In the genomic region with DNA sequence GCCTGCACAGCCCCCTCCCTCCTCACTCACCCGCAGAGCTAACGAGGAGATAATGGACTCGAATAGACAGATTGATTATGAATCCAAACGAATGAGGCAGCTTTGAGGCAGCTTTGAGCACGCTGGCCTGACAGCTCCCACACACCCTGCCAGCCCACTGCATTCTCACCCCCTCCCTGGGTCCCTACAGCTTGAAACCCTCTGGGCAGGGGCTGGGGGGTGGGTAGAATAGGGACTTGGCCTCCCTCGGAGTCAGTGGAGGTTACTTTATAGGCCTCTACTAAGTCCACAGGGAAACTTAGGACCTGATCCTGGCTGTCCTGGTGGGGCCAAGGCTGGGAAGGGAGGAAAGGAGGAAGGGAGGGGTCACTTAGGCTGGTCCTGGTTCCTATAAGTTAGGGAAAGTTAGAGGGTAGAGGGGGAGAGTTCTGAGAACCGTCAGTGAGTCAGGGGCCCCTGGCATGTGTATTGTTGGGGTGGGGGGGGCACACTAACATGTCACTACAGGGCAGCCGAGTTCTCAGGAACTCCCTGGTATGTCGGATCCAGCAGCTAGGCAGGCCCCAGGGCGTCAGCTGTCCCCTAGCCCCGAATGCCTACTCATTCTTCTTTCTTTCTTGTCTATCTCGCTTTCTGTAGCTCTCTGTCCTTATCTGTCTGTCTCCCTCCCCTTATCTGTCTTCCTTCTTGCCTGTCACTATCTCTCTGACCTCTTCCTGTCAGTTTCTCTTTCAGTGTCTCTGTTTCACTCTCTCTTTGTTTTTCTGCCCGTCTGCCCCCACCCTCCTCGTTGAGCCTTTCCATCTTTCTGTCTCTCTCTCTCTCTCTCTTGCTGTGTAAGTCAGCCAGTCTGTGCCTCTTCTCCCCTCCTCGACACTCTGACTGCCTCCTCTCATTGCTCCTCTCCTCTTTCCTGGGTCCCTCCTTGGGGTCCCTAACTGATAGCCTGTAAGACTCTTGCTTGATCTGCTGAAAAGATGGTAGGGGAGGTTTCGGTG, we compare ENCODE assay signal across 1 cellular context.
TF ChIP-seq lines count a peak whose summit lies in the region.

No MANE protein-coding gene starts in this region.

TF ChIP-seq in K562, 482 proteins besides CTCF, POLR2A, EP300 and RAD21 (continued from another document and continues in another):
- TF ChIP-seq, protein P1, sequence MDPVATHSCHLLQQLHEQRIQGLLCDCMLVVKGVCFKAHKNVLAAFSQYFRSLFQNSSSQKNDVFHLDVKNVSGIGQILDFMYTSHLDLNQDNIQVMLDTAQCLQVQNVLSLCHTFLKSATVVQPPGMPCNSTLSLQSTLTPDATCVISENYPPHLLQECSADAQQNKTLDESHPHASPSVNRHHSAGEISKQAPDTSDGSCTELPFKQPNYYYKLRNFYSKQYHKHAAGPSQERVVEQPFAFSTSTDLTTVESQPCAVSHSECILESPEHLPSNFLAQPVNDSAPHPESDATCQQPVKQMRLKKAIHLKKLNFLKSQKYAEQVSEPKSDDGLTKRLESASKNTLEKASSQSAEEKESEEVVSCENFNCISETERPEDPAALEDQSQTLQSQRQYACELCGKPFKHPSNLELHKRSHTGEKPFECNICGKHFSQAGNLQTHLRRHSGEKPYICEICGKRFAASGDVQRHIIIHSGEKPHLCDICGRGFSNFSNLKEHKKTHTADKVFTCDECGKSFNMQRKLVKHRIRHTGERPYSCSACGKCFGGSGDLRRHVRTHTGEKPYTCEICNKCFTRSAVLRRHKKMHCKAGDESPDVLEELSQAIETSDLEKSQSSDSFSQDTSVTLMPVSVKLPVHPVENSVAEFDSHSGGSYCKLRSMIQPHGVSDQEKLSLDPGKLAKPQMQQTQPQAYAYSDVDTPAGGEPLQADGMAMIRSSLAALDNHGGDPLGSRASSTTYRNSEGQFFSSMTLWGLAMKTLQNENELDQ (CRISPR knock-in tag; IDR thresholded peaks at IDR 0.05; ENCODE audit: borderline replicate concordance): no peak
- TF ChIP-seq ZFPM2 (CRISPR knock-in tag; IDR thresholded peaks at IDR 0.05): no peak
- TF ChIP-seq ARID2 (IDR thresholded peaks at IDR 0.05): peak; percentile 24; the same call in 1 of the 2 replicates
- TF ChIP-seq, protein P2, sequence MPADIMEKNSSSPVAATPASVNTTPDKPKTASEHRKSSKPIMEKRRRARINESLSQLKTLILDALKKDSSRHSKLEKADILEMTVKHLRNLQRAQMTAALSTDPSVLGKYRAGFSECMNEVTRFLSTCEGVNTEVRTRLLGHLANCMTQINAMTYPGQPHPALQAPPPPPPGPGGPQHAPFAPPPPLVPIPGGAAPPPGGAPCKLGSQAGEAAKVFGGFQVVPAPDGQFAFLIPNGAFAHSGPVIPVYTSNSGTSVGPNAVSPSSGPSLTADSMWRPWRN (IDR thresholded peaks at IDR 0.05; ENCODE audit: low read depth): peak; percentile 34; the same call in 1 of the 2 replicates
- no peak for TF ChIP-seq SUPT5H (IDR thresholded peaks at IDR 0.05)
- no peak for TF ChIP-seq EWSR1 (IDR thresholded peaks at IDR 0.05; ENCODE audit: borderline replicate concordance, low read depth, partially characterized antibody)
- TF ChIP-seq GTF2E2 (tag; IDR thresholded peaks at IDR 0.05): no peak
- no peak for TF ChIP-seq SLC30A9 (CRISPR knock-in tag; IDR thresholded peaks at IDR 0.05)
- TF ChIP-seq, protein P3, sequence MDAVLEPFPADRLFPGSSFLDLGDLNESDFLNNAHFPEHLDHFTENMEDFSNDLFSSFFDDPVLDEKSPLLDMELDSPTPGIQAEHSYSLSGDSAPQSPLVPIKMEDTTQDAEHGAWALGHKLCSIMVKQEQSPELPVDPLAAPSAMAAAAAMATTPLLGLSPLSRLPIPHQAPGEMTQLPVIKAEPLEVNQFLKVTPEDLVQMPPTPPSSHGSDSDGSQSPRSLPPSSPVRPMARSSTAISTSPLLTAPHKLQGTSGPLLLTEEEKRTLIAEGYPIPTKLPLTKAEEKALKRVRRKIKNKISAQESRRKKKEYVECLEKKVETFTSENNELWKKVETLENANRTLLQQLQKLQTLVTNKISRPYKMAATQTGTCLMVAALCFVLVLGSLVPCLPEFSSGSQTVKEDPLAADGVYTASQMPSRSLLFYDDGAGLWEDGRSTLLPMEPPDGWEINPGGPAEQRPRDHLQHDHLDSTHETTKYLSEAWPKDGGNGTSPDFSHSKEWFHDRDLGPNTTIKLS (IDR thresholded peaks at IDR 0.05; ENCODE audit: borderline replicate concordance, low read depth): no peak
- no peak for TF ChIP-seq MYNN (IDR thresholded peaks at IDR 0.05)
- TF ChIP-seq MYNN (CRISPR knock-in tag; IDR thresholded peaks at IDR 0.05): no peak
- no peak for TF ChIP-seq ZNF436 (CRISPR knock-in tag; IDR thresholded peaks at IDR 0.05)
- TF ChIP-seq, protein P4, sequence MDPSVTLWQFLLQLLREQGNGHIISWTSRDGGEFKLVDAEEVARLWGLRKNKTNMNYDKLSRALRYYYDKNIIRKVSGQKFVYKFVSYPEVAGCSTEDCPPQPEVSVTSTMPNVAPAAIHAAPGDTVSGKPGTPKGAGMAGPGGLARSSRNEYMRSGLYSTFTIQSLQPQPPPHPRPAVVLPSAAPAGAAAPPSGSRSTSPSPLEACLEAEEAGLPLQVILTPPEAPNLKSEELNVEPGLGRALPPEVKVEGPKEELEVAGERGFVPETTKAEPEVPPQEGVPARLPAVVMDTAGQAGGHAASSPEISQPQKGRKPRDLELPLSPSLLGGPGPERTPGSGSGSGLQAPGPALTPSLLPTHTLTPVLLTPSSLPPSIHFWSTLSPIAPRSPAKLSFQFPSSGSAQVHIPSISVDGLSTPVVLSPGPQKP (CRISPR knock-in tag; IDR thresholded peaks at IDR 0.05): no peak
- no peak for TF ChIP-seq ZNF561 (CRISPR knock-in tag; conservative IDR thresholded peaks at IDR 0.05)
- TF ChIP-seq PHF21A (IDR thresholded peaks at IDR 0.05; ENCODE audit: borderline replicate concordance, low read depth): peak; percentile 46; the same call in 1 of the 2 replicates
- no peak for TF ChIP-seq ZNF589 (CRISPR knock-in tag; IDR thresholded peaks at IDR 0.05; ENCODE audit: low read depth)
- TF ChIP-seq MTF1 (CRISPR knock-in tag; IDR thresholded peaks at IDR 0.05; ENCODE audit: borderline replicate concordance): no peak
- TF ChIP-seq, protein P5, sequence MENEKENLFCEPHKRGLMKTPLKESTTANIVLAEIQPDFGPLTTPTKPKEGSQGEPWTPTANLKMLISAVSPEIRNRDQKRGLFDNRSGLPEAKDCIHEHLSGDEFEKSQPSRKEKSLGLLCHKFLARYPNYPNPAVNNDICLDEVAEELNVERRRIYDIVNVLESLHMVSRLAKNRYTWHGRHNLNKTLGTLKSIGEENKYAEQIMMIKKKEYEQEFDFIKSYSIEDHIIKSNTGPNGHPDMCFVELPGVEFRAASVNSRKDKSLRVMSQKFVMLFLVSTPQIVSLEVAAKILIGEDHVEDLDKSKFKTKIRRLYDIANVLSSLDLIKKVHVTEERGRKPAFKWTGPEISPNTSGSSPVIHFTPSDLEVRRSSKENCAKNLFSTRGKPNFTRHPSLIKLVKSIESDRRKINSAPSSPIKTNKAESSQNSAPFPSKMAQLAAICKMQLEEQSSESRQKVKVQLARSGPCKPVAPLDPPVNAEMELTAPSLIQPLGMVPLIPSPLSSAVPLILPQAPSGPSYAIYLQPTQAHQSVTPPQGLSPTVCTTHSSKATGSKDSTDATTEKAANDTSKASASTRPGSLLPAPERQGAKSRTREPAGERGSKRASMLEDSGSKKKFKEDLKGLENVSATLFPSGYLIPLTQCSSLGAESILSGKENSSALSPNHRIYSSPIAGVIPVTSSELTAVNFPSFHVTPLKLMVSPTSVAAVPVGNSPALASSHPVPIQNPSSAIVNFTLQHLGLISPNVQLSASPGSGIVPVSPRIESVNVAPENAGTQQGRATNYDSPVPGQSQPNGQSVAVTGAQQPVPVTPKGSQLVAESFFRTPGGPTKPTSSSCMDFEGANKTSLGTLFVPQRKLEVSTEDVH (IDR thresholded peaks at IDR 0.05; ENCODE audit: low read depth, partially characterized antibody): peak; percentile 39
- peak; percentile 86 for TF ChIP-seq NFE2 (IDR thresholded peaks at IDR 0.05; ENCODE audit: low read depth)
- peak; percentile 47; the same call in 1 of the 2 replicates for TF ChIP-seq SMARCA5 (IDR thresholded peaks at IDR 0.05)
- no peak for TF ChIP-seq SNIP1 (IDR thresholded peaks at IDR 0.05; ENCODE audit: low read depth)
- TF ChIP-seq RCOR1 (IDR thresholded peaks at IDR 0.05; ENCODE audit: borderline replicate concordance in 1 of 2, low read depth in 2 of 2, low read length in 2 of 2): peak in 1 of 2 experiments; percentile 95; a peak in 2 of 4 replicates
- TF ChIP-seq CCAR2 (IDR thresholded peaks at IDR 0.05; ENCODE audit: low read depth, low read length): no peak
- no peak for TF ChIP-seq HNRNPL (IDR thresholded peaks at IDR 0.05; ENCODE audit: low read depth, low read length)
- TF ChIP-seq, protein P6, sequence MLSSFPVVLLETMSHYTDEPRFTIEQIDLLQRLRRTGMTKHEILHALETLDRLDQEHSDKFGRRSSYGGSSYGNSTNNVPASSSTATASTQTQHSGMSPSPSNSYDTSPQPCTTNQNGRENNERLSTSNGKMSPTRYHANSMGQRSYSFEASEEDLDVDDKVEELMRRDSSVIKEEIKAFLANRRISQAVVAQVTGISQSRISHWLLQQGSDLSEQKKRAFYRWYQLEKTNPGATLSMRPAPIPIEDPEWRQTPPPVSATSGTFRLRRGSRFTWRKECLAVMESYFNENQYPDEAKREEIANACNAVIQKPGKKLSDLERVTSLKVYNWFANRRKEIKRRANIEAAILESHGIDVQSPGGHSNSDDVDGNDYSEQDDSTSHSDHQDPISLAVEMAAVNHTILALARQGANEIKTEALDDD (IDR thresholded peaks at IDR 0.05): no peak
- no peak for TF ChIP-seq SREBF1 (IDR thresholded peaks at IDR 0.05; ENCODE audit: borderline replicate concordance, low read depth, low read length)
- no peak for TF ChIP-seq CBX1 (IDR thresholded peaks at IDR 0.05; ENCODE audit: low read depth)
- TF ChIP-seq, protein P7, sequence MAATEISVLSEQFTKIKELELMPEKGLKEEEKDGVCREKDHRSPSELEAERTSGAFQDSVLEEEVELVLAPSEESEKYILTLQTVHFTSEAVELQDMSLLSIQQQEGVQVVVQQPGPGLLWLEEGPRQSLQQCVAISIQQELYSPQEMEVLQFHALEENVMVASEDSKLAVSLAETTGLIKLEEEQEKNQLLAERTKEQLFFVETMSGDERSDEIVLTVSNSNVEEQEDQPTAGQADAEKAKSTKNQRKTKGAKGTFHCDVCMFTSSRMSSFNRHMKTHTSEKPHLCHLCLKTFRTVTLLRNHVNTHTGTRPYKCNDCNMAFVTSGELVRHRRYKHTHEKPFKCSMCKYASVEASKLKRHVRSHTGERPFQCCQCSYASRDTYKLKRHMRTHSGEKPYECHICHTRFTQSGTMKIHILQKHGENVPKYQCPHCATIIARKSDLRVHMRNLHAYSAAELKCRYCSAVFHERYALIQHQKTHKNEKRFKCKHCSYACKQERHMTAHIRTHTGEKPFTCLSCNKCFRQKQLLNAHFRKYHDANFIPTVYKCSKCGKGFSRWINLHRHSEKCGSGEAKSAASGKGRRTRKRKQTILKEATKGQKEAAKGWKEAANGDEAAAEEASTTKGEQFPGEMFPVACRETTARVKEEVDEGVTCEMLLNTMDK (IDR thresholded peaks at IDR 0.05; ENCODE audit: borderline replicate concordance, insufficient read depth, low read depth, low read length, poor library complexity, severe bottlenecking): no peak
- TF ChIP-seq ELF2 (CRISPR knock-in tag; IDR thresholded peaks at IDR 0.05): no peak
- TF ChIP-seq ZNF217 (CRISPR knock-in tag; IDR thresholded peaks at IDR 0.05): no peak
- no peak for TF ChIP-seq ZNF444 (CRISPR knock-in tag; IDR thresholded peaks at IDR 0.05)
- TF ChIP-seq, protein P8, sequence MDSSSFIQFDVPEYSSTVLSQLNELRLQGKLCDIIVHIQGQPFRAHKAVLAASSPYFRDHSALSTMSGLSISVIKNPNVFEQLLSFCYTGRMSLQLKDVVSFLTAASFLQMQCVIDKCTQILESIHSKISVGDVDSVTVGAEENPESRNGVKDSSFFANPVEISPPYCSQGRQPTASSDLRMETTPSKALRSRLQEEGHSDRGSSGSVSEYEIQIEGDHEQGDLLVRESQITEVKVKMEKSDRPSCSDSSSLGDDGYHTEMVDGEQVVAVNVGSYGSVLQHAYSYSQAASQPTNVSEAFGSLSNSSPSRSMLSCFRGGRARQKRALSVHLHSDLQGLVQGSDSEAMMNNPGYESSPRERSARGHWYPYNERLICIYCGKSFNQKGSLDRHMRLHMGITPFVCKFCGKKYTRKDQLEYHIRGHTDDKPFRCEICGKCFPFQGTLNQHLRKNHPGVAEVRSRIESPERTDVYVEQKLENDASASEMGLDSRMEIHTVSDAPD (CRISPR knock-in tag; IDR thresholded peaks at IDR 0.05): no peak
- no peak for TF ChIP-seq NR2C1 (IDR thresholded peaks at IDR 0.05)
- peak; percentile 59; the same call in 1 of the 2 replicates for TF ChIP-seq NR2C1 (tag; IDR thresholded peaks at IDR 0.05)
- TF ChIP-seq TCF7L2 (IDR thresholded peaks at IDR 0.05; ENCODE audit: low read depth, low read length): no peak
- TF ChIP-seq NFE2L1 (tag; IDR thresholded peaks at IDR 0.05; ENCODE audit: borderline replicate concordance, low read depth): no peak
- TF ChIP-seq POLR2H (tag; IDR thresholded peaks at IDR 0.05; ENCODE audit: low read depth): no peak
- TF ChIP-seq KLF16 (IDR thresholded peaks at IDR 0.05): peak; percentile 65; the same call in 1 of the 2 replicates
- TF ChIP-seq NR3C1 (CRISPR knock-in tag; IDR thresholded peaks at IDR 0.05): no peak
- TF ChIP-seq ZZZ3 (IDR thresholded peaks at IDR 0.05): no peak
- no peak for TF ChIP-seq ZNF778 (CRISPR knock-in tag; IDR thresholded peaks at IDR 0.05)
- peak; percentile 60 for TF ChIP-seq GABPA (tag; conservative IDR thresholded peaks at IDR 0.05; ENCODE audit: low read depth)
- peak; percentile 97 for TF ChIP-seq BCOR (IDR thresholded peaks at IDR 0.05)
- TF ChIP-seq, protein P9, sequence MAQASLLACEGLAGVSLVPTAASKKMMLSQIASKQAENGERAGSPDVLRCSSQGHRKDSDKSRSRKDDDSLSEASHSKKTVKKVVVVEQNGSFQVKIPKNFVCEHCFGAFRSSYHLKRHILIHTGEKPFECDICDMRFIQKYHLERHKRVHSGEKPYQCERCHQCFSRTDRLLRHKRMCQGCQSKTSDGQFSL (CRISPR knock-in tag; IDR thresholded peaks at IDR 0.05): peak; percentile 93
- TF ChIP-seq, protein P9 (tag; IDR thresholded peaks at IDR 0.05): peak in 1 of 2 experiments; percentile 88; a peak in 2 of 4 replicates
- no peak for TF ChIP-seq ILK (tag; IDR thresholded peaks at IDR 0.05; ENCODE audit: borderline replicate concordance, low read depth)
- TF ChIP-seq, protein P10, sequence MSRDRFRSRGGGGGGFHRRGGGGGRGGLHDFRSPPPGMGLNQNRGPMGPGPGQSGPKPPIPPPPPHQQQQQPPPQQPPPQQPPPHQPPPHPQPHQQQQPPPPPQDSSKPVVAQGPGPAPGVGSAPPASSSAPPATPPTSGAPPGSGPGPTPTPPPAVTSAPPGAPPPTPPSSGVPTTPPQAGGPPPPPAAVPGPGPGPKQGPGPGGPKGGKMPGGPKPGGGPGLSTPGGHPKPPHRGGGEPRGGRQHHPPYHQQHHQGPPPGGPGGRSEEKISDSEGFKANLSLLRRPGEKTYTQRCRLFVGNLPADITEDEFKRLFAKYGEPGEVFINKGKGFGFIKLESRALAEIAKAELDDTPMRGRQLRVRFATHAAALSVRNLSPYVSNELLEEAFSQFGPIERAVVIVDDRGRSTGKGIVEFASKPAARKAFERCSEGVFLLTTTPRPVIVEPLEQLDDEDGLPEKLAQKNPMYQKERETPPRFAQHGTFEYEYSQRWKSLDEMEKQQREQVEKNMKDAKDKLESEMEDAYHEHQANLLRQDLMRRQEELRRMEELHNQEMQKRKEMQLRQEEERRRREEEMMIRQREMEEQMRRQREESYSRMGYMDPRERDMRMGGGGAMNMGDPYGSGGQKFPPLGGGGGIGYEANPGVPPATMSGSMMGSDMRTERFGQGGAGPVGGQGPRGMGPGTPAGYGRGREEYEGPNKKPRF (IDR thresholded peaks at IDR 0.05; ENCODE audit: low read depth, low read length): no peak
- no peak for TF ChIP-seq PYGO2 (tag; IDR thresholded peaks at IDR 0.05)
